ENCODE assay signal across 1 cellular context in the genomic region with DNA sequence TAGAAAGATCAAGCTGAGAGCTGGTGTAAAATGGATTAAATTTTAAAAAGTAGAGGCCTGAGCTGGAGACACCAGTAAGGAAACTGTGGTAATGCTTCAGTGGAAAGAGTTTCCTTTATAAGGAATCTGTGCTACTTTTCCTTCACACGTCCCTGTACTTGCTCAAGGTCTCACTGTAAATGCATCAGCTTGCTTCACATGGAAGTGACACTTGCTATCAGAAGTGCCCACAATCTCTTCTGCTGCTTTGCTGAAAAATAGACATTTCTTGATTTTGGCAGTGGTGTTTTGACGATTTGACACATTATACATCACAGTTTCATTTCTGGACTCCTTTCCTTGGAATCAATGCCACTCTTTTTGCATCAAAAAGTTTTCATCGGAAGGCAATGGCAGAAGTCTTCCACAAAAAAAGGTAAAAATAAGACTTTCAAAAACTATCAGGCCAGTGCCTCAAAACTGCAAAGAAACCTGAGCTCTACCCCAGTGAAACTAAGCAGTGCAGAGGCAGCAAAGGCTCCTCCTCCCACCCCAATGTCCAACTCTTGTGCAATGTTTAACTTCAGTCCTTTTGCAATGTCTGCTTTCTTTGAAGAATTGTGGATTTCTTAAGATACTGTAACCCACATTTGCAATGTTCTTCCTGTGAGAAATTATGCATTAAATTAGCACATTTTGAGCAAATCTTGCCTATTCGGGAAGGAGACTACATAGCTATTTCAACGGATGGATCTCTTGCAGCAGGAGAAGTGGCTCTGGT.
TF ChIP-seq lines count a peak whose summit lies in the region.

No MANE protein-coding gene starts in this region.

TF ChIP-seq in IMR-90, 13 proteins besides CTCF, POLR2A, EP300 and RAD21 (continued from another document):
- TF ChIP-seq, protein P1, sequence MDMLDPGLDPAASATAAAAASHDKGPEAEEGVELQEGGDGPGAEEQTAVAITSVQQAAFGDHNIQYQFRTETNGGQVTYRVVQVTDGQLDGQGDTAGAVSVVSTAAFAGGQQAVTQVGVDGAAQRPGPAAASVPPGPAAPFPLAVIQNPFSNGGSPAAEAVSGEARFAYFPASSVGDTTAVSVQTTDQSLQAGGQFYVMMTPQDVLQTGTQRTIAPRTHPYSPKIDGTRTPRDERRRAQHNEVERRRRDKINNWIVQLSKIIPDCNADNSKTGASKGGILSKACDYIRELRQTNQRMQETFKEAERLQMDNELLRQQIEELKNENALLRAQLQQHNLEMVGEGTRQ (IDR thresholded peaks at IDR 0.05; ENCODE audit: low read depth, low read length): no peak
- TF ChIP-seq CEBPB (IDR thresholded peaks at IDR 0.05; ENCODE audit: low read depth, low read length): peak; percentile 96
